ENCODE assay signal across 8 cellular contexts in genomic region chr4:17664755-17665154, GRCh38.
DNase-seq lines count a peak whose midpoint lies in the region; ATAC-seq and TF ChIP-seq lines count a peak whose summit lies in the region.
"Had no signal": no experiment of that assay in that cellular context is flagged by ENCODE, and none has a peak within 500 bp of the region (broad histone marks: within the 10 kb centered on the region; RNA-seq: fewer than 3 reads in every experiment).

No MANE protein-coding gene starts in this region.

- DNase-seq in GM19238 (ENCODE audit: insufficient read length, low spot score) (peak; percentile 32), NB4 (ENCODE audit: low read depth) (peak; percentile 100), T-helper 2 cell (no peak), D341Med (ENCODE audit: low spot score) (no peak), amygdala (lab: John Stamatoyannopoulos, UW) (no peak)

- H3K4me3 Mint-ChIP-seq in nephron: no peak overlapping the region
- H3K4me3 Mint-ChIP-seq: stimulated activated naive CD8-positive, alpha-beta T cell treated with anti-CD3 and anti-CD28 coated beads, Interleukin-15, Interleukin-2, amounts not matched to agents 100 ng/mL and 50 ng/mL, for 24 hours had no signal

- TF ChIP-seq CTCF in NB4 (IDR thresholded peaks at IDR 0.05; ENCODE audit: low read depth, low read length): peak; percentile 18
- no peak for TF ChIP-seq CTCF in nephron (IDR thresholded peaks at IDR 0.05; ENCODE audit: unreplicated experiment in 3 of 3)

- H3K27ac Mint-ChIP-seq in nephron: peak overlapping the region in 2 of 3 experiments; percentile 31 to 64

- no peaks in the 10 kb centered on the region for H3K4me1 Mint-ChIP-seq in nephron

- H3K36me3 Mint-ChIP-seq in nephron (ENCODE audit: low read depth): no peaks in the 10 kb centered on the region

- peak overlapping the region; percentile 36 for H3K4me3 ChIP-seq in NB4 (ENCODE audit: low read depth, low read length)

- no peak for TF ChIP-seq POLR2A in NB4 (IDR thresholded peaks at IDR 0.05; ENCODE audit: extremely low read depth, insufficient read length)

- peak; percentile 82 for ATAC-seq in HG02852 (IDR thresholded peaks at IDR 0.05; ENCODE audit: unreplicated experiment)

- peaks cover 4% of the 10 kb centered on the region for H3K27me3 Mint-ChIP-seq in nephron (ENCODE audit: low read depth)
- H3K27me3 Mint-ChIP-seq: stimulated activated naive CD8-positive, alpha-beta T cell treated with anti-CD3 and anti-CD28 coated beads, Interleukin-15, Interleukin-2, amounts not matched to agents 100 ng/mL and 50 ng/mL, for 24 hours had no signal

- H3K9me3 Mint-ChIP-seq in nephron: no peaks in the 10 kb centered on the region
- H3K9me3 Mint-ChIP-seq: stimulated activated naive CD8-positive, alpha-beta T cell treated with anti-CD3 and anti-CD28 coated beads, Interleukin-15, Interleukin-2, amounts not matched to agents 100 ng/mL and 50 ng/mL, for 24 hours had no signal

Comparison
In these comparisons a context has a peak if more than half of its experiments do, and no peak if none do; other contexts are left out.
1. DNase-seq: peak in GM19238 (single experiment) and NB4 (single experiment); none in T-helper 2 cell (0 of 5), D341Med (single experiment) and amygdala (0 of 56).